ENCODE assay signal across 8 cellular contexts in the genomic region with DNA sequence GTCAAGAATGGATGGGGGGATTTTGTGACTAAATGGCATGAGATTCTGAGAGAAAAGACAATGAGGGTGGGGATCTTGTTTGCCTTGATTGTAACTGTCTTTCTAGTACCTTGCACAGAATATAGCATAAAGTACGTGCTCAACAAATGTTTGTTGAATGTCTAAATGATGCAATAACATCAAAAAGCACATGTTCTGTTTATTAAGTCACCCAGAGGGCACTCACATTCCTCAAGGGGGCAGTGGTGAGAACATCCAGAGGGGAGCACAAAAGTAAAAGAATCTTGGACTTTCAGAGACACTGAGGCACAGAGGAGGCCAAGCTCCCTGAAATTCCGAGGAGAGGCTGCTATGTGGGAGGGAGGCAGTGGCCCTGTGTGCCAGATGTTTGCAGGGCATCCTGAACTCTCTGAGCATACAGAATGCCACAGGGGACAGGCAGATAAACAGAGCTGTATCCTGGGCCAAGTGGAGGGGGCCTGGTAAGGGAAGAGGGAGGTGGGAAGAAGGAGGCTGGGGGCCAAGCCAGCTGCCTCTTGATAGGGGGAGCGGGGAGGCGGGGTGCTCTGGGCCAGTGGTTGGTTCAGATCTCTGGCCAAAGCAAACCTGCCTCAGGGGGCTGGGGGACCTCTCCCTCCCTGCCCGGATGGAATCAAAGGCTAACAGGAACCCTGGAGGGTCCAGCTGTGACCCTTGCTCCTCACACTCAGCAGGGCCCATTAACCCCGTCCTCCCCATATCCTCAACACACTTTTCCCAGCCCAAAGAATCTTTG. TPM values are rescaled to one million over a fixed set of nuclear protein-coding genes. Genes with fewer than 3 reads are reported as not detected.
DNase-seq lines count a peak whose midpoint lies in the region; TF ChIP-seq lines count a peak whose summit lies in the region.

No MANE protein-coding gene starts in this region.

- no peak overlapping the region for H3K27ac ChIP-seq in AG04450 (ENCODE audit: low read depth, low read length)

- no peak overlapping the region for H3K4me3 ChIP-seq in AG04450 (ENCODE audit: low read depth, low read length)

- peaks cover 16% of the 10 kb centered on the region for H3K27me3 ChIP-seq in AG04450 (ENCODE audit: control insufficient read depth, insufficient read depth, low read length)

- TF ChIP-seq CTCF in AG04450 (IDR thresholded peaks at IDR 0.05; ENCODE audit: low read depth, low read length) (peak; percentile 55), GM13976 (IDR thresholded peaks at IDR 0.05; ENCODE audit: borderline replicate concordance, control extremely low read depth, extremely low read depth, insufficient read depth, missing control alignments) (peak; percentile 42)

- POLR2A ChIA-PET in AG04450 (lab: Yijun Ruan, JAX): no interaction called here

- DNase-seq in AG04450 (ENCODE audit: low read depth, low spot score) (no peak), GM13976 (ENCODE audit: low spot score) (peak; percentile 69), SK-MEL-5 (ENCODE audit: low read depth, low spot score) (peak; percentile 75), dermis microvascular lymphatic vessel endothelial cell (ENCODE audit: low read depth in 2 of 2) (peak; percentile 6 to 56), myocyte (ENCODE audit: low read depth) (peak; percentile 72), NCI-H1930 (lab: John Stamatoyannopoulos, UW) (no peak), activated gamma-delta T cell (lab: John Stamatoyannopoulos, UW) (no peak), LoVo (ENCODE audit: low spot score) (no peak)

- CTCF ChIA-PET in AG04450 (lab: Charles Lee): interaction anchor here (0.6 to 3.6 kb wide), 21 partner anchors 8 to 498 kb away, joined by 3 to 21 read pairs (median 4); partner anchors contain the start of genes CASQ1 and KCNJ9

- in situ Hi-C loops in GM13976 (cut with MboI; ENCODE audit: low sequenced_read_pairs, unreplicated experiment): no loop called here
- in situ Hi-C loops in SK-MEL-5 (cut with HindIII; ENCODE audit: low pct_unique_long_range_greater_than_20kb, low sequenced_read_pairs): loop anchor here (10.0 kb wide), 1 partner anchor 146 kb away; no protein-coding TSS in a partner anchor

- H3K9me3 ChIP-seq in AG04450 (ENCODE audit: control insufficient read depth, insufficient read depth, low read length): no peaks in the 10 kb centered on the region

RNA-seq across cellular contexts. Expression of gene ATP1A2, which starts 6.5 kb away (rescaled TPM):
- polyA plus RNA-seq in AG04450 (2011; rRNA removed): 6.2 and 6.5 TPM in 2 replicates
- polyA minus RNA-seq in AG04450 (2011; rRNA and poly(A)+ RNA removed): 9.6 and 14.6 TPM in 2 replicates
- not detected in 2 replicates for total RNA-seq in SK-MEL-5 (2014; rRNA removed; shearing (Covaris generic))
- polyA plus RNA-seq in SK-MEL-5 (2015; cell fraction: cytosol; rRNA removed): not detected in 2 replicates
- polyA plus RNA-seq in SK-MEL-5 (2015; cell fraction: nucleus; rRNA removed): not detected in 2 replicates
- not detected in 2 replicates for total RNA-seq in dermis microvascular lymphatic vessel endothelial cell
- total RNA-seq in myocyte: 28.2 and 60.4 TPM in 2 replicates
- 46.7 TPM for polyA plus RNA-seq in myocyte (2012)

RNA-seq across cellular contexts. Expression of gene IGSF8, which starts 10.7 kb away (rescaled TPM):
- polyA plus RNA-seq in AG04450 (2011; rRNA removed): 12.7 and 18.8 TPM in 2 replicates
- polyA minus RNA-seq in AG04450 (2011; rRNA and poly(A)+ RNA removed): 7.3 and 13.1 TPM in 2 replicates
- total RNA-seq in SK-MEL-5 (2014; rRNA removed; shearing (Covaris generic)): 142 and 146 TPM in 2 replicates
- 259 and 274 TPM in 2 replicates for polyA plus RNA-seq in SK-MEL-5 (2015; cell fraction: cytosol; rRNA removed)
- polyA plus RNA-seq in SK-MEL-5 (2015; cell fraction: nucleus; rRNA removed): 74.6 and 95.1 TPM in 2 replicates
- total RNA-seq in dermis microvascular lymphatic vessel endothelial cell (5.6 and 9.2 TPM in 2 replicates), myocyte (27.9 and 33.5 TPM in 2 replicates)
- 42.5 TPM for polyA plus RNA-seq in myocyte (2012)

RNA-seq across cellular contexts. Expression of gene KCNJ9, which starts 27.7 kb away (rescaled TPM):
- not detected in 2 replicates for polyA plus RNA-seq in AG04450 (2011; rRNA removed)
- polyA minus RNA-seq in AG04450 (2011; rRNA and poly(A)+ RNA removed): not detected in 2 replicates
- not detected in 2 replicates for total RNA-seq in SK-MEL-5 (2014; rRNA removed; shearing (Covaris generic))
- polyA plus RNA-seq in SK-MEL-5 (2015; cell fraction: cytosol; rRNA removed): not detected in 2 replicates
- not detected in 2 replicates for polyA plus RNA-seq in SK-MEL-5 (2015; cell fraction: nucleus; rRNA removed)
- total RNA-seq in dermis microvascular lymphatic vessel endothelial cell (not detected in 2 replicates), myocyte (not detected in 2 replicates)
- not detected for polyA plus RNA-seq in myocyte (2012)

RNA-seq across cellular contexts. Expression of gene KCNJ10, which starts 39.1 kb away (rescaled TPM):
- not detected in 2 replicates for polyA plus RNA-seq in AG04450 (2011; rRNA removed)
- polyA minus RNA-seq in AG04450 (2011; rRNA and poly(A)+ RNA removed): not detected in 2 replicates
- 0.11 and 0.26 TPM in 2 replicates for total RNA-seq in SK-MEL-5 (2014; rRNA removed; shearing (Covaris generic))
- polyA plus RNA-seq in SK-MEL-5 (2015; cell fraction: cytosol; rRNA removed): 0.25 and 0.87 TPM in 2 replicates
- 0.78 and 7.7 TPM in 2 replicates for polyA plus RNA-seq in SK-MEL-5 (2015; cell fraction: nucleus; rRNA removed)
- total RNA-seq in dermis microvascular lymphatic vessel endothelial cell (not detected in 2 replicates), myocyte (not detected in 2 replicates)
- polyA plus RNA-seq in myocyte (2012): 0.08 TPM

RNA-seq across cellular contexts. Expression of gene ATP1A4, which starts 42.3 kb away (rescaled TPM):
- polyA plus RNA-seq in AG04450 (2011; rRNA removed): not detected in 2 replicates
- polyA minus RNA-seq in AG04450 (2011; rRNA and poly(A)+ RNA removed): not detected in 2 replicates
- 0.11 TPM in 1 of 2 replicates, not detected in the other for total RNA-seq in SK-MEL-5 (2014; rRNA removed; shearing (Covaris generic))
- 0.39 TPM in 1 of 2 replicates, not detected in the other for polyA plus RNA-seq in SK-MEL-5 (2015; cell fraction: cytosol; rRNA removed)
- 1.6 TPM in 1 of 2 replicates, not detected in the other for polyA plus RNA-seq in SK-MEL-5 (2015; cell fraction: nucleus; rRNA removed)
- total RNA-seq in dermis microvascular lymphatic vessel endothelial cell (not detected in 2 replicates), myocyte (0.10 and 0.19 TPM in 2 replicates)
- polyA plus RNA-seq in myocyte (2012): 0.16 TPM

Comparison
In these comparisons a context has a peak if more than half of its experiments do, and no peak if none do; other contexts are left out.
1. DNase-seq: peak in GM13976 (single experiment), SK-MEL-5 (single experiment), dermis microvascular lymphatic vessel endothelial cell (2 of 2) and myocyte (single experiment); none in AG04450 (single experiment), NCI-H1930 (0 of 2), activated gamma-delta T cell (single experiment) and LoVo (single experiment).
2. RNA of gene ATP1A2, which starts 6.5 kb away (total RNA-seq): 28.2 to 60.4 TPM in myocyte; not detected in SK-MEL-5 and not detected in dermis microvascular lymphatic vessel endothelial cell; every median in the first group is over 10 times any median in the second.